1 cellular context compared by ENCODE assay signal in the genomic region with DNA sequence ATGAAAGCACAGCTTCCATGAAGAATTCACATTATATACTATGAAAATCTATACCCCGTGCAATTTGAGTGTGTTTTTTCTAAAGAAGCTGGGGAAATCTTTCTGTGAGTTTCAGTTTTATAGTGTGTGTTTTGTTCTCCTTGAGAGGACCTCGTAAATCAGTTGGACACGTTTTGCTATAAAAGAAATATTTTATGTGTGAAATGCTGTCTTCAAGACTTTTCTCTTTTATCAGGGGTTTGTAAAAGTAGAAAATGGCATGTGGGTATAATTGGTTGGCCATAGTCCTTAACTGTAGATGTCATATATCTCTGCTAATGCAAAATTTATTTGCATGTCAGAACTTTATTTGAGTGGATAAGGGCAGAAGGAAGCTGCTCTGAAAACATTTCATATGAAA.
TF ChIP-seq lines count a peak whose summit lies in the region.

No MANE protein-coding gene starts in this region.

TF ChIP-seq in GM23338, 12 proteins besides CTCF, POLR2A, EP300 and RAD21 (continued from another document):
- TF ChIP-seq, protein P1, sequence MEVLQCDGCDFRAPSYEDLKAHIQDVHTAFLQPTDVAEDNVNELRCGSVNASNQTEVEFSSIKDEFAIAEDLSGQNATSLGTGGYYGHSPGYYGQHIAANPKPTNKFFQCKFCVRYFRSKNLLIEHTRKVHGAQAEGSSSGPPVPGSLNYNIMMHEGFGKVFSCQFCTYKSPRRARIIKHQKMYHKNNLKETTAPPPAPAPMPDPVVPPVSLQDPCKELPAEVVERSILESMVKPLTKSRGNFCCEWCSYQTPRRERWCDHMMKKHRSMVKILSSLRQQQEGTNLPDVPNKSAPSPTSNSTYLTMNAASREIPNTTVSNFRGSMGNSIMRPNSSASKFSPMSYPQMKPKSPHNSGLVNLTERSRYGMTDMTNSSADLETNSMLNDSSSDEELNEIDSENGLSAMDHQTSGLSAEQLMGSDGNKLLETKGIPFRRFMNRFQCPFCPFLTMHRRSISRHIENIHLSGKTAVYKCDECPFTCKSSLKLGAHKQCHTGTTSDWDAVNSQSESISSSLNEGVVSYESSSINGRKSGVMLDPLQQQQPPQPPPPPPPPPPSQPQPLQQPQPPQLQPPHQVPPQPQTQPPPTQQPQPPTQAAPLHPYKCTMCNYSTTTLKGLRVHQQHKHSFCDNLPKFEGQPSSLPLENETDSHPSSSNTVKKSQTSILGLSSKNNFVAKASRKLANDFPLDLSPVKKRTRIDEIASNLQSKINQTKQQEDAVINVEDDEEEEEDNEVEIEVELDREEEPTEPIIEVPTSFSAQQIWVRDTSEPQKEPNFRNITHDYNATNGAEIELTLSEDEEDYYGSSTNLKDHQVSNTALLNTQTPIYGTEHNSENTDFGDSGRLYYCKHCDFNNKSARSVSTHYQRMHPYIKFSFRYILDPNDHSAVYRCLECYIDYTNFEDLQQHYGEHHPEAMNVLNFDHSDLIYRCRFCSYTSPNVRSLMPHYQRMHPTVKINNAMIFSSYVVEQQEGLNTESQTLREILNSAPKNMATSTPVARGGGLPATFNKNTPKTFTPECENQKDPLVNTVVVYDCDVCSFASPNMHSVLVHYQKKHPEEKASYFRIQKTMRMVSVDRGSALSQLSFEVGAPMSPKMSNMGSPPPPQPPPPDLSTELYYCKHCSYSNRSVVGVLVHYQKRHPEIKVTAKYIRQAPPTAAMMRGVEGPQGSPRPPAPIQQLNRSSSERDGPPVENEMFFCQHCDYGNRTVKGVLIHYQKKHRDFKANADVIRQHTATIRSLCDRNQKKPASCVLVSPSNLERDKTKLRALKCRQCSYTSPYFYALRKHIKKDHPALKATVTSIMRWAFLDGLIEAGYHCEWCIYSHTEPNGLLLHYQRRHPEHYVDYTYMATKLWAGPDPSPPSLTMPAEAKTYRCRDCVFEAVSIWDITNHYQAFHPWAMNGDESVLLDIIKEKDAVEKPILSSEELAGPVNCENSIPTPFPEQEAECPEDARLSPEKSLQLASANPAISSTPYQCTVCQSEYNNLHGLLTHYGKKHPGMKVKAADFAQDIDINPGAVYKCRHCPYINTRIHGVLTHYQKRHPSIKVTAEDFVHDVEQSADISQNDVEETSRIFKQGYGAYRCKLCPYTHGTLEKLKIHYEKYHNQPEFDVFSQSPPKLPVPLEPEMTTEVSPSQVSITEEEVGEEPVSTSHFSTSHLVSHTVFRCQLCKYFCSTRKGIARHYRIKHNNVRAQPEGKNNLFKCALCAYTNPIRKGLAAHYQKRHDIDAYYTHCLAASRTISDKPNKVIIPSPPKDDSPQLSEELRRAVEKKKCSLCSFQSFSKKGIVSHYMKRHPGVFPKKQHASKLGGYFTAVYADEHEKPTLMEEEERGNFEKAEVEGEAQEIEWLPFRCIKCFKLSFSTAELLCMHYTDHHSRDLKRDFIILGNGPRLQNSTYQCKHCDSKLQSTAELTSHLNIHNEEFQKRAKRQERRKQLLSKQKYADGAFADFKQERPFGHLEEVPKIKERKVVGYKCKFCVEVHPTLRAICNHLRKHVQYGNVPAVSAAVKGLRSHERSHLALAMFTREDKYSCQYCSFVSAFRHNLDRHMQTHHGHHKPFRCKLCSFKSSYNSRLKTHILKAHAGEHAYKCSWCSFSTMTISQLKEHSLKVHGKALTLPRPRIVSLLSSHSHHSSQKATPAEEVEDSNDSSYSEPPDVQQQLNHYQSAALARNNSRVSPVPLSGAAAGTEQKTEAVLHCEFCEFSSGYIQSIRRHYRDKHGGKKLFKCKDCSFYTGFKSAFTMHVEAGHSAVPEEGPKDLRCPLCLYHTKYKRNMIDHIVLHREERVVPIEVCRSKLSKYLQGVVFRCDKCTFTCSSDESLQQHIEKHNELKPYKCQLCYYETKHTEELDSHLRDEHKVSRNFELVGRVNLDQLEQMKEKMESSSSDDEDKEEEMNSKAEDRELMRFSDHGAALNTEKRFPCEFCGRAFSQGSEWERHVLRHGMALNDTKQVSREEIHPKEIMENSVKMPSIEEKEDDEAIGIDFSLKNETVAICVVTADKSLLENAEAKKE (CRISPR knock-in tag; IDR thresholded peaks at IDR 0.05): no peak
- TF ChIP-seq, protein P2, sequence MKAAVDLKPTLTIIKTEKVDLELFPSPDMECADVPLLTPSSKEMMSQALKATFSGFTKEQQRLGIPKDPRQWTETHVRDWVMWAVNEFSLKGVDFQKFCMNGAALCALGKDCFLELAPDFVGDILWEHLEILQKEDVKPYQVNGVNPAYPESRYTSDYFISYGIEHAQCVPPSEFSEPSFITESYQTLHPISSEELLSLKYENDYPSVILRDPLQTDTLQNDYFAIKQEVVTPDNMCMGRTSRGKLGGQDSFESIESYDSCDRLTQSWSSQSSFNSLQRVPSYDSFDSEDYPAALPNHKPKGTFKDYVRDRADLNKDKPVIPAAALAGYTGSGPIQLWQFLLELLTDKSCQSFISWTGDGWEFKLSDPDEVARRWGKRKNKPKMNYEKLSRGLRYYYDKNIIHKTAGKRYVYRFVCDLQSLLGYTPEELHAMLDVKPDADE (IDR thresholded peaks at IDR 0.05): no peak
- TF ChIP-seq EZH2phosphoT487 (IDR thresholded peaks at IDR 0.05; ENCODE audit: unreplicated experiment): no peak
- TF ChIP-seq POLR2AphosphoS5 (IDR thresholded peaks at IDR 0.05; ENCODE audit: low read depth): no peak
- no peak for TF ChIP-seq ZNF114 (CRISPR knock-in tag; IDR thresholded peaks at IDR 0.05)
